ENCODE assay signal across 9 cellular contexts in the genomic region with DNA sequence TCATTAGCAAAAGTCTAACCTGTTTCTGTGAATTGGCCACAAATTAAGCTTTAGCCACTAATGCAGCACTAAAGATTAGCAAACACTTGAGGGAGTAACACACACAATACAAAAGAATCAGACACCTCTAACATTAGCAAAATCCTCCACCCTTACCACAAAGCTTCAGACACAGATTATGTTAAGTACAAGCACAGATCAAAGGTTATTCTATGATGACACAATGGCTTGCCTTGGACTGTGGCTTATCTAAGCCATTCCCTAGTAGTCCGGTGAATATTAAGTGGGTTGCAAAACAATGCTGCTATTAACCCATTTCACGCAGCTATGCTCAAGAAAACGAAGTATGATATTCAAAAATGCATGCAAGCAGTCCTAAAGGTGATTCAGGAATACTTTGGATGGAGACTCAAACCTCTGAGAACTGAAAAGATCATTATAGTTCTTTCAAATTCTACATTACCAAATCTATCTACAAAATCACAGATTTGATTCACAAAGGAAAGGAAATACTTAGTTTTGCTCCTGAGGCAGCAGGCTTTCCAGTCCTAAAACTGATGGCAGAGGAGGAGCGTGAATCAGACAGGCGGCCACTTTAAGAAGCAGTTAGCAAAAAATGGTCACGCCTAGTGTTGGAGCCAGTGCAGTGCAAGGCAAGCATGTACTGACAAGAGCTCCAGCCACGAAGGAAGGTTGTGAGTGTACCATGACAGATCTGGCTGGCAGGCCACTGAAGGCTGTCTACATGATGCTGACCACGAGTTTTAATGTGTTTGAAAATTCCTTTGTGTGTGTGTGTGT.
DNase-seq lines count a peak whose midpoint lies in the region; ATAC-seq, FAIRE-seq and TF ChIP-seq lines count a peak whose summit lies in the region.
"Had no signal": no experiment of that assay in that cellular context is flagged by ENCODE, and none has a peak within 500 bp of the region (broad histone marks: within the 10 kb centered on the region; RNA-seq: fewer than 3 reads in every experiment).

No MANE protein-coding gene starts in this region.

- WGBS in IMR-90 (ENCODE audit: extremely low coverage in 2 of 2, insufficient read length in 1 of 2), 2 experiments: 67% methylated on average over 3 of the region's 8 CpGs; no CpG with 5 or more reads in 1 of the 2 experiments

- H2BK15ac ChIP-seq in IMR-90 (ENCODE audit: low read depth, low read length): no peak overlapping the region

- POLR2A ChIA-PET in IMR-90 (lab: Charles Lee; ENCODE audit: unreplicated experiment): no interaction called here

- no peak overlapping the region for H3K18ac ChIP-seq in IMR-90 (ENCODE audit: low read depth, low read length)

- intact Hi-C loops in IMR-90 (cut with micrococcal nuclease): no loop called here
- intact Hi-C loops in kidney (cut with DNase I): no loop called here

- peaks cover 0 to 18% of the 10 kb centered on the region in 2 experiments; a peak in 2 of 4 replicates for H3K79me1 ChIP-seq in IMR-90 (ENCODE audit: low read depth in 1 of 2, low read length in 2 of 2)

- CTCF ChIA-PET in IMR-90 (lab: Yijun Ruan, JAX): no interaction called here

- TF ChIP-seq CTCF in IMR-90 (conservative IDR thresholded peaks at IDR 0.05; ENCODE audit: low read depth, low read length) (no peak), kidney (IDR thresholded peaks at IDR 0.05; ENCODE audit: borderline replicate concordance, extremely low read depth, insufficient read depth) (peak; percentile 13)

- no peak overlapping the region for H3K4ac ChIP-seq in IMR-90 (ENCODE audit: low read depth, low read length)

- H3K27me3 ChIP-seq in IMR-90 (ENCODE audit: control insufficient read depth, insufficient read depth, low read length): no peaks in the 10 kb centered on the region

- no peaks in the 10 kb centered on the region for H3K9me3 ChIP-seq in IMR-90 (ENCODE audit: control insufficient read depth, insufficient read depth, low read length)
- H3K9me3 ChIP-seq in kidney (ENCODE audit: control insufficient read depth in 1 of 2, low read length in 2 of 2): no peaks in the 10 kb centered on the region

- H2BK20ac ChIP-seq in IMR-90 (ENCODE audit: low read depth, low read length): no peak overlapping the region

- TF ChIP-seq RAD21 in IMR-90 (IDR thresholded peaks at IDR 0.05; ENCODE audit: low read length): no peak

- in situ Hi-C loops in IMR-90 (cut with MboI; ENCODE audit: low sequenced_read_pairs): no loop called here

- H2BK5ac ChIP-seq in IMR-90 (ENCODE audit: low read depth, low read length, poor library complexity, severe bottlenecking): no peak overlapping the region

- H3K4me3 ChIP-seq in IMR-90 (ENCODE audit: insufficient read depth, low read depth, low read length) (no peak overlapping the region), kidney (ENCODE audit: low read length in 2 of 2) (no peak overlapping the region)

- no peak overlapping the region for H2BK120ac ChIP-seq in IMR-90 (ENCODE audit: low read depth, low read length)

- peak overlapping the region; percentile 44; the same call in 1 of the 2 replicates for H3K23ac ChIP-seq in IMR-90 (ENCODE audit: low read depth, low read length)

- dilution Hi-C loops in IMR-90 (cut with HindIII; ENCODE audit: low sequenced_read_pairs, unreplicated experiment): no loop called here

- peaks cover 16% of the 10 kb centered on the region; the same call in 1 of the 2 replicates for H3K9me1 ChIP-seq in IMR-90 (ENCODE audit: insufficient read depth, low read length)

- H2AFZ ChIP-seq in IMR-90 (replicated peaks; ENCODE audit: low read length, poor library complexity): no peak overlapping the region

- H3K27ac ChIP-seq in IMR-90 (ENCODE audit: insufficient read depth, low read length) (no peak overlapping the region), kidney (ENCODE audit: low read depth in 2 of 2, low read length in 2 of 2) (no peak overlapping the region)

- no peak overlapping the region for H4K5ac ChIP-seq in IMR-90 (ENCODE audit: low read depth, low read length)

- no peak overlapping the region for H4K8ac ChIP-seq in IMR-90 (ENCODE audit: low read depth in 2 of 2, low read length in 2 of 2)

- H3K56ac ChIP-seq in IMR-90 (ENCODE audit: extremely low read depth, insufficient read depth, low read length): no peak overlapping the region

- no peak overlapping the region for H4K91ac ChIP-seq in IMR-90 (ENCODE audit: insufficient read depth, low read depth, low read length)

- no peaks in the 10 kb centered on the region; the same call in 1 of the 2 replicates for H4K20me1 ChIP-seq in IMR-90 (ENCODE audit: insufficient read depth, low read length)

- peak; percentile 35 for DNase-seq in AG08395 (ENCODE audit: low spot score)
- peak; percentile 26 for DNase-seq in IMR-90
- peak; percentile 90 for DNase-seq in amniotic epithelial cell (ENCODE audit: low read depth)
- DNase-seq in kidney: no peak
- no peak for DNase-seq in DMS114 treated with DMSO at 0.1 percent for 48 hours (lab: John Stamatoyannopoulos, UW; ENCODE audit: unreplicated experiment)
- no peak for DNase-seq in stimulated activated naive CD4-positive, alpha-beta T cell treated with Interleukin-2 at 50 U/mL for 16 hours (lab: John Stamatoyannopoulos, UW)
- DNase-seq in effector CD4-positive, alpha-beta T cell: no peak
- DNase-seq: natural killer cell had no signal

- H3K14ac ChIP-seq in IMR-90 (replicated peaks; ENCODE audit: low read depth, low read length): no peak overlapping the region; the same call in 1 of the 2 replicates

- H3K4me1 ChIP-seq in IMR-90 (ENCODE audit: control insufficient read depth, insufficient read depth, low read length) (peaks cover 5% of the 10 kb centered on the region), kidney (ENCODE audit: control insufficient read depth in 1 of 2, insufficient read depth in 1 of 2, low read depth in 1 of 2, low read length in 2 of 2) (peaks cover 2 to 13% of the 10 kb centered on the region in 2 donors)

- H2AK5ac ChIP-seq in IMR-90 (ENCODE audit: low read depth, low read length): no peak overlapping the region

- no peak overlapping the region for H3K4me2 ChIP-seq in IMR-90 (ENCODE audit: low read depth, low read length)

- ATAC-seq in IMR-90 (ENCODE audit: low read depth): peak; percentile 35; the same call in 1 of the 2 replicates
- ATAC-seq in activated CD4-positive, CD25-positive, alpha-beta regulatory T cell treated with anti-CD3 and anti-CD28 coated beads, Interleukin-2, amount 50 U/mL, for 24 hours: no peak
- ATAC-seq: natural killer cell had no signal

- H3K36me3 ChIP-seq in IMR-90 (ENCODE audit: control insufficient read depth, insufficient read depth, low read length): no peaks in the 10 kb centered on the region
- peaks cover 0 to 4% of the 10 kb centered on the region in 2 donors for H3K36me3 ChIP-seq in kidney (ENCODE audit: control insufficient read depth in 1 of 2, insufficient read depth in 2 of 2, low read length in 2 of 2)

- no TSS peak for BruUV-seq in IMR-90 (replicated peaks; lab: Mats Ljungman, UMichigan)

- FAIRE-seq in kidney (lab: Jason Lieb, UNC): no peak

- H3K9ac ChIP-seq in IMR-90 (ENCODE audit: low read depth, low read length) (no peak overlapping the region), kidney (ENCODE audit: low read length in 2 of 2) (no peak overlapping the region)

- no peak for TF ChIP-seq POLR2A in IMR-90 (IDR thresholded peaks at IDR 0.05; ENCODE audit: low read depth, low read length)

- H2AK9ac ChIP-seq in IMR-90 (replicated peaks; ENCODE audit: low read depth, low read length, poor library complexity): no peak overlapping the region

TF ChIP-seq in IMR-90, 13 proteins besides CTCF, POLR2A, EP300 and RAD21:
- TF ChIP-seq CEBPB (IDR thresholded peaks at IDR 0.05; ENCODE audit: low read depth, low read length) (no peak), FOS (IDR thresholded peaks at IDR 0.05; ENCODE audit: low read depth, low read length) (no peak), RFX5 (IDR thresholded peaks at IDR 0.05; ENCODE audit: low read depth, low read length) (no peak), SMC3 (IDR thresholded peaks at IDR 0.05; ENCODE audit: low read depth, low read length) (no peak), MAZ (IDR thresholded peaks at IDR 0.05; ENCODE audit: borderline replicate concordance, low read depth, low read length) (no peak), NFE2L2 (IDR thresholded peaks at IDR 0.05; ENCODE audit: low read depth, low read length) (no peak), CHD1 (IDR thresholded peaks at IDR 0.05; ENCODE audit: low read depth, low read length) (no peak), BHLHE40 (IDR thresholded peaks at IDR 0.05; ENCODE audit: low read depth, low read length) (no peak), RCOR1 (IDR thresholded peaks at IDR 0.05; ENCODE audit: insufficient replicate concordance, low read length) (no peak), MXI1 (IDR thresholded peaks at IDR 0.05; ENCODE audit: borderline replicate concordance, low read depth, low read length) (no peak), MAFK (IDR thresholded peaks at IDR 0.05; ENCODE audit: low read depth, low read length) (no peak)
- TF ChIP-seq, protein P1, sequence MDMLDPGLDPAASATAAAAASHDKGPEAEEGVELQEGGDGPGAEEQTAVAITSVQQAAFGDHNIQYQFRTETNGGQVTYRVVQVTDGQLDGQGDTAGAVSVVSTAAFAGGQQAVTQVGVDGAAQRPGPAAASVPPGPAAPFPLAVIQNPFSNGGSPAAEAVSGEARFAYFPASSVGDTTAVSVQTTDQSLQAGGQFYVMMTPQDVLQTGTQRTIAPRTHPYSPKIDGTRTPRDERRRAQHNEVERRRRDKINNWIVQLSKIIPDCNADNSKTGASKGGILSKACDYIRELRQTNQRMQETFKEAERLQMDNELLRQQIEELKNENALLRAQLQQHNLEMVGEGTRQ (IDR thresholded peaks at IDR 0.05; ENCODE audit: low read depth, low read length): no peak
- TF ChIP-seq, protein P2, sequence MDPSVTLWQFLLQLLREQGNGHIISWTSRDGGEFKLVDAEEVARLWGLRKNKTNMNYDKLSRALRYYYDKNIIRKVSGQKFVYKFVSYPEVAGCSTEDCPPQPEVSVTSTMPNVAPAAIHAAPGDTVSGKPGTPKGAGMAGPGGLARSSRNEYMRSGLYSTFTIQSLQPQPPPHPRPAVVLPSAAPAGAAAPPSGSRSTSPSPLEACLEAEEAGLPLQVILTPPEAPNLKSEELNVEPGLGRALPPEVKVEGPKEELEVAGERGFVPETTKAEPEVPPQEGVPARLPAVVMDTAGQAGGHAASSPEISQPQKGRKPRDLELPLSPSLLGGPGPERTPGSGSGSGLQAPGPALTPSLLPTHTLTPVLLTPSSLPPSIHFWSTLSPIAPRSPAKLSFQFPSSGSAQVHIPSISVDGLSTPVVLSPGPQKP (IDR thresholded peaks at IDR 0.05; ENCODE audit: borderline replicate concordance, low read depth, low read length): no peak

Comparison
In these comparisons a context has a peak if more than half of its experiments do, and no peak if none do; other contexts are left out.
1. DNase-seq: peak in AG08395 (single experiment), IMR-90 (single experiment) and amniotic epithelial cell (single experiment); none in kidney (single experiment), DMS114 treated with DMSO at 0.1 percent for 48 hours (single experiment), stimulated activated naive CD4-positive, alpha-beta T cell treated with Interleukin-2 at 50 U/mL for 16 hours (single experiment) and effector CD4-positive, alpha-beta T cell (single experiment).